In the genomic region with DNA sequence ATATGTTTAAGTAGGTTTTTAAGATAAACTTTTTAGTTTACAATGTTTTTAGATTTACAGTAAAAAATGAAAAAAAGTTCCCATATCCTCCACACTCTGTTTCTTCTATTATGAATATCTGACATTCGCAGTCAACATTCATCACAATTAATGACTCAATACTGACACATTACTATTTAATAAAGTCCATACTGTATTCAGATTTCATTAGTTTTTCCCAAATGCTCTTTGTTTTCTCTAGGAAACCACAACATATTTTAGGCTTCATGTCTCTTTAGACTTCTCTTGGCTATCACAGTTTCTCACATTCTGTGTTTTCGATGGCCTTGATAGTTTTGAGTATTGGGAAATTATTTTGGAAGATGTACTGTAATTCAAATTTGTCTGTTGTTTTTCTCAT, we compare ENCODE assay signal across 23 cellular contexts.
"Had no signal": no experiment of that assay in that cellular context is flagged by ENCODE, and none has a peak within 500 bp of the region (broad histone marks: within the 10 kb centered on the region; RNA-seq: fewer than 3 reads in every experiment).

No MANE protein-coding gene starts in this region.

- ATAC-seq: activated CD4-positive, alpha-beta T cell treated with anti-CD3 and anti-CD28 coated beads for 36 hours; activated T-helper 17 cell treated with anti-CD3 and anti-CD28 coated beads, Interleukin-2, amount 50 U/mL, for 72 hours had no signal

- H3K4me3 Mint-ChIP-seq: activated CD4-positive, alpha-beta memory T cell treated with anti-CD3 and anti-CD28 coated beads, Interleukin-2, amount 10 ng/mL, durations not matched to agents 7 days and 5 days; activated CD4-positive, alpha-beta T cell treated with anti-CD3 and anti-CD28 coated beads for 36 hours; activated naive CD4-positive, alpha-beta T cell treated with anti-CD3 and anti-CD28 coated beads, Interleukin-2, amount 10 ng/mL, durations not matched to agents 7 days and 5 days; activated naive CD8-positive, alpha-beta T cell treated with anti-CD3 and anti-CD28 coated beads, Interleukin-2, amount 10 ng/mL, durations not matched to agents 7 days and 5 days; activated T-helper 17 cell treated with anti-CD3 and anti-CD28 coated beads, Interleukin-2, amount 50 U/mL, for 72 hours had no signal

- H3K4me3 ChIP-seq: adrenal gland, PC-9 had no signal

- DNase-seq: activated CD4-positive, alpha-beta memory T cell treated with anti-CD3 and anti-CD28 coated beads, Interleukin-2, amount 10 ng/mL, durations not matched to agents 7 days and 5 days; activated CD4-positive, alpha-beta T cell treated with anti-CD3 and anti-CD28 coated beads for 36 hours; activated CD4-positive, alpha-beta T cell treated with anti-CD3 and anti-CD28 coated beads, Interleukin-2, amount 50 U/mL, for 1 hour; activated gamma-delta T cell treated with Interleukin-2 at 50 U/mL for 16 hours; activated naive CD4-positive, alpha-beta T cell treated with anti-CD3 and anti-CD28 coated beads, Interleukin-2, amount 10 ng/mL, durations not matched to agents 7 days and 5 days; activated naive CD8-positive, alpha-beta T cell treated with anti-CD3 and anti-CD28 coated beads, Interleukin-2, amount 10 ng/mL, durations not matched to agents 7 days and 5 days; activated T-cell treated with anti-CD3 and anti-CD28 coated beads for 4 hours; activated T-cell treated with anti-CD3 and anti-CD28 coated beads, Interleukin-2, amount 50 U/mL, for 48 hours; adrenal gland; anterior cingulate cortex; caudate nucleus; Karpas-422; NCI-H1105 treated with DMSO at 0.1 percent for 48 hours; NCI-H1436 treated with DMSO at 0.1 percent for 48 hours; NCI-H187; NCI-H2081; NCI-H510A treated with DMSO at 0.1 percent for 48 hours; NCI-H69; PC-9; SHP77 treated with DMSO at 0.1 percent for 48 hours; T-helper 1 cell; WERI-Rb-1 had no signal

- H3K9me3 ChIP-seq: adrenal gland had no signal

- H3K27ac Mint-ChIP-seq: activated CD4-positive, alpha-beta memory T cell treated with anti-CD3 and anti-CD28 coated beads, Interleukin-2, amount 10 ng/mL, durations not matched to agents 7 days and 5 days; activated CD4-positive, alpha-beta T cell treated with anti-CD3 and anti-CD28 coated beads for 36 hours; activated naive CD4-positive, alpha-beta T cell treated with anti-CD3 and anti-CD28 coated beads, Interleukin-2, amount 10 ng/mL, durations not matched to agents 7 days and 5 days; activated naive CD8-positive, alpha-beta T cell treated with anti-CD3 and anti-CD28 coated beads, Interleukin-2, amount 10 ng/mL, durations not matched to agents 7 days and 5 days; activated T-helper 17 cell treated with anti-CD3 and anti-CD28 coated beads, Interleukin-2, amount 50 U/mL, for 72 hours had no signal

- H2AFZ ChIP-seq: PC-9 had no signal

- H3K27me3 ChIP-seq: adrenal gland had no signal

- H3K27me3 Mint-ChIP-seq: activated CD4-positive, alpha-beta memory T cell treated with anti-CD3 and anti-CD28 coated beads, Interleukin-2, amount 10 ng/mL, durations not matched to agents 7 days and 5 days; activated CD4-positive, alpha-beta T cell treated with anti-CD3 and anti-CD28 coated beads for 36 hours; activated naive CD4-positive, alpha-beta T cell treated with anti-CD3 and anti-CD28 coated beads, Interleukin-2, amount 10 ng/mL, durations not matched to agents 7 days and 5 days; activated naive CD8-positive, alpha-beta T cell treated with anti-CD3 and anti-CD28 coated beads, Interleukin-2, amount 10 ng/mL, durations not matched to agents 7 days and 5 days; activated T-helper 17 cell treated with anti-CD3 and anti-CD28 coated beads, Interleukin-2, amount 50 U/mL, for 72 hours had no signal

- H3K27ac ChIP-seq: adrenal gland, PC-9, WERI-Rb-1 had no signal

- H3K4me2 ChIP-seq: PC-9 had no signal

- H3K4me1 Mint-ChIP-seq: activated CD4-positive, alpha-beta memory T cell treated with anti-CD3 and anti-CD28 coated beads, Interleukin-2, amount 10 ng/mL, durations not matched to agents 7 days and 5 days; activated CD4-positive, alpha-beta T cell treated with anti-CD3 and anti-CD28 coated beads for 36 hours; activated naive CD4-positive, alpha-beta T cell treated with anti-CD3 and anti-CD28 coated beads, Interleukin-2, amount 10 ng/mL, durations not matched to agents 7 days and 5 days; activated naive CD8-positive, alpha-beta T cell treated with anti-CD3 and anti-CD28 coated beads, Interleukin-2, amount 10 ng/mL, durations not matched to agents 7 days and 5 days had no signal

- H3K9me3 Mint-ChIP-seq: activated CD4-positive, alpha-beta memory T cell treated with anti-CD3 and anti-CD28 coated beads, Interleukin-2, amount 10 ng/mL, durations not matched to agents 7 days and 5 days; activated naive CD4-positive, alpha-beta T cell treated with anti-CD3 and anti-CD28 coated beads, Interleukin-2, amount 10 ng/mL, durations not matched to agents 7 days and 5 days; activated naive CD8-positive, alpha-beta T cell treated with anti-CD3 and anti-CD28 coated beads, Interleukin-2, amount 10 ng/mL, durations not matched to agents 7 days and 5 days had no signal

- H3K36me3 ChIP-seq: adrenal gland, WERI-Rb-1 had no signal

- H3K36me3 Mint-ChIP-seq: activated naive CD4-positive, alpha-beta T cell treated with anti-CD3 and anti-CD28 coated beads, Interleukin-2, amount 10 ng/mL, durations not matched to agents 7 days and 5 days; activated naive CD8-positive, alpha-beta T cell treated with anti-CD3 and anti-CD28 coated beads, Interleukin-2, amount 10 ng/mL, durations not matched to agents 7 days and 5 days had no signal
